Comparison of ENCODE assay signal across 25 cellular contexts in genomic region chrX:64192040-64192439, GRCh38. TPM values are rescaled to one million over a fixed set of nuclear protein-coding genes. Genes with fewer than 3 reads are reported as not detected.
"Had no signal": no experiment of that assay in that cellular context is flagged by ENCODE, and none has a peak within 500 bp of the region (broad histone marks: within the 10 kb centered on the region; RNA-seq: fewer than 3 reads in every experiment).

No MANE protein-coding gene starts in this region.

- H3K9me3 ChIP-seq: colonic mucosa, esophagus squamous epithelium, neutrophil, sigmoid colon, stomach, thyroid gland had no signal

- H3K4me3 ChIP-seq: colonic mucosa, esophagus squamous epithelium, lung, sigmoid colon, stomach, thyroid gland had no signal

- H3K36me3 ChIP-seq: colonic mucosa, neutrophil had no signal

- ATAC-seq: effector memory CD8-positive, alpha-beta T cell; natural killer cell; stimulated activated effector memory CD8-positive, alpha-beta T cell treated with anti-CD3 and anti-CD28 coated beads, Interleukin-12 subunit alpha, Interleukin-12 subunit beta, amount 100 ng/mL, for 72 hours had no signal

- DNase-seq: colonic mucosa; dermis blood vessel endothelial cell; effector memory CD8-positive, alpha-beta T cell; erythroblast; esophagus squamous epithelium; foreskin melanocyte; glutamatergic neuron; hypothalamus; immature natural killer cell; natural killer cell; sigmoid colon; stimulated activated CD4-positive, alpha-beta T cell treated with anti-CD3 and anti-CD28 coated beads, Interleukin-2, amount 100 ng/mL, for 24 hours; stimulated activated CD4-positive, alpha-beta T cell treated with anti-CD3 and anti-CD28 coated beads, Interleukin-4, amount 100 ng/mL, for 24 hours; stimulated activated naive CD4-positive, alpha-beta T cell treated with Interleukin-2 at 50 U/mL for 16 hours; stomach; thyroid gland; trophoblast cell had no signal

- H3K27ac ChIP-seq: colonic mucosa, esophagus squamous epithelium, neutrophil, parathyroid adenoma, sigmoid colon, stomach, thyroid gland had no signal

- H3K4me1 ChIP-seq: colonic mucosa, esophagus squamous epithelium, parathyroid adenoma, sigmoid colon, stomach, thyroid gland had no signal

- H3K27me3 ChIP-seq: colonic mucosa, esophagus squamous epithelium, neutrophil, sigmoid colon, stomach, thyroid gland had no signal

RNA-seq across cellular contexts. Expression of gene ASB12, which starts 38.4 kb away (rescaled TPM):
- total RNA-seq: dermis blood vessel endothelial cell, liver, omental fat pad, stomach, subcutaneous adipose tissue, thyroid gland had no signal
- polyA plus RNA-seq: keratinocyte had no signal
